Comparison of ENCODE assay signal across 1 cellular context in genomic region chr2:8002765-8003393, GRCh38.
TF ChIP-seq lines count a peak whose summit lies in the region.

No MANE protein-coding gene starts in this region.

TF ChIP-seq in H1, 55 proteins besides CTCF, POLR2A, EP300 and RAD21:
- no peak for TF ChIP-seq TCF12 (IDR thresholded peaks at IDR 0.05; ENCODE audit: low read depth, low read length)
- TF ChIP-seq MAX (IDR thresholded peaks at IDR 0.05) = no peak
- TF ChIP-seq POLR2AphosphoS5 (IDR thresholded peaks at IDR 0.05; ENCODE audit: low read depth, low read length) = no peak
- TF ChIP-seq SUZ12 (IDR thresholded peaks at IDR 0.05; ENCODE audit: low read length) = no peak
- TF ChIP-seq RXRA (IDR thresholded peaks at IDR 0.05; ENCODE audit: insufficient read depth, low read depth, low read length) = no peak
- no peak for TF ChIP-seq GABPA (IDR thresholded peaks at IDR 0.05; ENCODE audit: borderline replicate concordance, insufficient read depth, low read length)
